In genomic region chr14:59217011-59217410, GRCh38 we compare ENCODE assay signal across 1 cellular context.
TF ChIP-seq lines count a peak whose summit lies in the region.

No MANE protein-coding gene starts in this region.

TF ChIP-seq in GM23338, 12 proteins besides CTCF, POLR2A, EP300 and RAD21 (continued from another document):
- no peak for TF ChIP-seq ZNF462 (CRISPR knock-in tag; IDR thresholded peaks at IDR 0.05)
- no peak for TF ChIP-seq EZH2phosphoT487 (IDR thresholded peaks at IDR 0.05; ENCODE audit: unreplicated experiment)
- TF ChIP-seq, protein P1, sequence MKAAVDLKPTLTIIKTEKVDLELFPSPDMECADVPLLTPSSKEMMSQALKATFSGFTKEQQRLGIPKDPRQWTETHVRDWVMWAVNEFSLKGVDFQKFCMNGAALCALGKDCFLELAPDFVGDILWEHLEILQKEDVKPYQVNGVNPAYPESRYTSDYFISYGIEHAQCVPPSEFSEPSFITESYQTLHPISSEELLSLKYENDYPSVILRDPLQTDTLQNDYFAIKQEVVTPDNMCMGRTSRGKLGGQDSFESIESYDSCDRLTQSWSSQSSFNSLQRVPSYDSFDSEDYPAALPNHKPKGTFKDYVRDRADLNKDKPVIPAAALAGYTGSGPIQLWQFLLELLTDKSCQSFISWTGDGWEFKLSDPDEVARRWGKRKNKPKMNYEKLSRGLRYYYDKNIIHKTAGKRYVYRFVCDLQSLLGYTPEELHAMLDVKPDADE (IDR thresholded peaks at IDR 0.05): no peak
- no peak for TF ChIP-seq POLR2AphosphoS5 (IDR thresholded peaks at IDR 0.05; ENCODE audit: low read depth)
